15 cellular contexts compared by ENCODE assay signal in the genomic region with DNA sequence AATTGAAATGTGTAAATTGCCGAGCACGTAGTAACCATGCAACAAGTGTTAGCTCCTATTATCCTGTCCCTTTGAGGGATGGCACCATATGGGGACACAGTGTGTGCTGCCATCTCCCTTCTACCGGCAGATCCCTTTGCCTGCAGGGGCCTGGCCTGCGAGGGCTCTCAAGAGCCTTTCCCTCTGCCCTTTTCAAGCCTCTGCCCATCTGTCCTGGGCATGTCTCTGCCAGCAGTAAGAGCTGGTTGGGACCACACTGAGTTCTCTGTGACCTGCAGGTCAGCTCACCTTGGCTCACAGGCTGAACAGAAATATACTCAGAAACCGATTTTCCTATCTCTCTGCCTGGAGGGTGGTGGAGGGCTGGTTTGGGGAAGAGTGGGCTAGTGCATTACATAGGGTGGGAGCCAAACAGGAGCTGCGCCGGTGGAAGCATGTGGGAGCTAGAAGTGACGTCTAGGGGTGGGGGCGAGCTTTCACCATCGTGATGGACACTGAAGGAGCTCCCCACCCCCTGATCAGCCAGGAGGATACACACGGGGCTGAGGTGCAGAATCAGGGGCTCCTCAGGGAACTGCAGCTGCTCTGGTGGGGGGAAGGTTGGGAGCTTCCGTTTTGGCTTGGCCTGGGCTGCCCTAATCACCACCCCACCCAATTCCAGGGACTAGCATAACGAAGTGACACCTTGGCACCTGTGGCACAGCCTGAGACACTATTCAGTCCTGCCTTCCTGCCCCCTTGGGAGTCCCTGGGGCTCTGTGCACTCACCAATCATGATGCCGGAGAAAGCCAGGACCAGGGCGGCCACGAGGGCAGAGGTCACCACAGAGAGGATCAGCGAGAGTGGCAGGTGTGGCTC.
A peak's percentile ranks its signal among the peaks of the same experiment; 100 is the strongest.
DNase-seq lines count a peak whose midpoint lies in the region; FAIRE-seq and TF ChIP-seq lines count a peak whose summit lies in the region.
"Had no signal": no experiment of that assay in that cellular context is flagged by ENCODE, and none has a peak within 500 bp of the region (broad histone marks: within the 10 kb centered on the region; RNA-seq: fewer than 3 reads in every experiment).

No MANE protein-coding gene starts in this region.

- peak; percentile 32 for DNase-seq in DMS 273 (lab: John Stamatoyannopoulos, UW; ENCODE audit: unreplicated experiment)
- DNase-seq in DMS 273 treated with DMSO at 0.1 percent for 48 hours (lab: John Stamatoyannopoulos, UW) = no peak
- DNase-seq in bronchial epithelial cell (ENCODE audit: low read depth) = no peak
- peak; percentile 63 for DNase-seq in sigmoid colon
- DNase-seq in NCI-H82 (lab: John Stamatoyannopoulos, UW) = no peak
- DNase-seq in Ammon's horn (ENCODE audit: low spot score) = no peak
- DNase-seq in occipital lobe (lab: John Stamatoyannopoulos, UW) = no peak
- DNase-seq: NCI-H1436, NCI-H2029, NCI-H510A, SHP77 had no signal

- TF ChIP-seq CTCF in HEK293 (tag by site-specific recombination; IDR thresholded peaks at IDR 0.05) (no peak), bronchial epithelial cell (IDR thresholded peaks at IDR 0.05; ENCODE audit: insufficient read depth, low read length, severe bottlenecking) (no peak), sigmoid colon (IDR thresholded peaks at IDR 0.05) (no peak)

- no peak for TF ChIP-seq POLR2A in sigmoid colon (IDR thresholded peaks at IDR 0.05)

- H3K27me3 ChIP-seq in bronchial epithelial cell (ENCODE audit: control insufficient read depth, insufficient read depth, low read length) = peaks cover 4% of the 10 kb centered on the region
- H3K27me3 ChIP-seq in sigmoid colon = peaks cover 0 to 4% (median 0%) of the 10 kb centered on the region in 3 donors
- H3K27me3 ChIP-seq: Peyer's patch had no signal

- CTCF ChIA-PET in HEK293 (lab: Yijun Ruan, JAX) = interaction anchor here (0.6 to 1.0 kb wide), 4 partner anchors 14 to 847 kb away, joined by 3 to 4 read pairs (median 3); no protein-coding TSS in a partner anchor

- H3K4me1 ChIP-seq in HEK293 (ENCODE audit: control insufficient read depth, insufficient read depth, low read length) = no peaks in the 10 kb centered on the region
- peaks cover 0 to 10% (median 0%) of the 10 kb centered on the region in 4 donors for H3K4me1 ChIP-seq in sigmoid colon
- H3K4me1 ChIP-seq: Peyer's patch had no signal

- FAIRE-seq in bronchial epithelial cell (lab: Jason Lieb, UNC) = peak; percentile 7

- intact Hi-C loops in sigmoid colon (cut with DNase I) = no loop called here

- POLR2A ChIA-PET in HEK293 (lab: Yijun Ruan, JAX) = no interaction called here

- H3K27ac ChIP-seq in HEK293 (ENCODE audit: extremely low read depth, low read depth, low read length) (no peak overlapping the region), sigmoid colon (no peak overlapping the region)
- H3K27ac ChIP-seq: 22Rv1, Peyer's patch had no signal

- TF ChIP-seq EP300 in sigmoid colon (IDR thresholded peaks at IDR 0.05) = no peak

- H3K9me3 ChIP-seq in HEK293 (ENCODE audit: control insufficient read depth, insufficient read depth, low read depth, low read length) (no peaks in the 10 kb centered on the region), sigmoid colon (no peaks in the 10 kb centered on the region)
- H3K9me3 ChIP-seq: Peyer's patch had no signal

- WGBS in sigmoid colon, 2 donors = 66 to 85% methylated on average over 17 of the region's 17 CpGs

- H3K4me3 ChIP-seq in HEK293 (ENCODE audit: low read depth, low read length) = no peak overlapping the region
- no peak overlapping the region for H3K4me3 ChIP-seq in bronchial epithelial cell (ENCODE audit: low read depth, low read length)
- no peak overlapping the region for H3K4me3 ChIP-seq in sigmoid colon
- H3K4me3 ChIP-seq: GM23338, Peyer's patch had no signal

- H3K36me3 ChIP-seq in HEK293 (ENCODE audit: control insufficient read depth in 2 of 2, insufficient read depth in 1 of 2, low read length in 2 of 2) (no peaks in the 10 kb centered on the region), bronchial epithelial cell (ENCODE audit: control insufficient read depth, insufficient read depth, low read length) (no peaks in the 10 kb centered on the region), sigmoid colon (no peaks in the 10 kb centered on the region)
- H3K36me3 ChIP-seq: Peyer's patch had no signal

TF ChIP-seq in HEK293, 187 proteins besides CTCF, POLR2A, EP300 and RAD21:
- TF ChIP-seq ZNF140 (tag by site-specific recombination; IDR thresholded peaks at IDR 0.05) (no peak), SCRT1 (tag by site-specific recombination; IDR thresholded peaks at IDR 0.05; ENCODE audit: borderline replicate concordance) (peak; percentile 37; the same call in 1 of the 2 replicates), ZNF488 (tag by site-specific recombination; IDR thresholded peaks at IDR 0.05) (no peak), SCRT2 (tag by site-specific recombination; IDR thresholded peaks at IDR 0.05) (peak; percentile 69)

Comparison
In these comparisons a context has a peak if more than half of its experiments do, and no peak if none do; other contexts are left out.
1. DNase-seq: peak in DMS 273 (single experiment) and sigmoid colon (single experiment); none in DMS 273 treated with DMSO at 0.1 percent for 48 hours (single experiment), bronchial epithelial cell (single experiment), NCI-H82 (single experiment), Ammon's horn (single experiment) and occipital lobe (single experiment).